In the genomic region with DNA sequence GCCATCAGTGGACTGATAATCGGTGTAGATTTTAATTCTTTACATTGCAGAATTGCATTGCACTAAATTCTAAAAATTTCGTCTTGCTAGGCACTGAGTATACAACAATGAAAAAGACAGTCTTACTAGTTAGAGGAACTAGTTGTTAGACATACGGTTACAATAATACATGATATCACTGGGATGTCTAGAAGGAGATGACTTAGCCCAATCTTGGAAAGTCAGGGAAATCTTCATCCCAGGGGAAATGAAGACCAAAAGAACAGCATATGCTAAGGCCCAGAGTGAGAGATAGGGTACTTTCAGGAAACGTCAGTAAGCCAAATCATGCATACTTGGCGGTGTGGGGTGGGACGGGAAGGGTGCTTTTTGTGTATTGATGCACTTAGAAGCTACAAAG, we compare ENCODE assay signal across 8 cellular contexts. TPM values are rescaled to one million over a fixed set of nuclear protein-coding genes. Genes with fewer than 3 reads are reported as not detected.
DNase-seq lines count a peak whose midpoint lies in the region; ATAC-seq and TF ChIP-seq lines count a peak whose summit lies in the region.

No MANE protein-coding gene starts in this region.

- H3K27ac Mint-ChIP-seq in activated CD4-positive, alpha-beta T cell treated with anti-CD3 and anti-CD28 coated beads, Interleukin-2, amount 10 ng/mL, durations not matched to agents 7 days and 5 days: peak overlapping the region; percentile 99

- no peak for TF ChIP-seq CTCF in WI38 (IDR thresholded peaks at IDR 0.05; ENCODE audit: low read depth, low read length)

- H3K36me3 Mint-ChIP-seq in activated CD4-positive, alpha-beta T cell treated with anti-CD3 and anti-CD28 coated beads, Interleukin-2, amount 10 ng/mL, durations not matched to agents 7 days and 5 days (ENCODE audit: low read depth): peaks cover 15% of the 10 kb centered on the region

- peak overlapping the region; percentile 92 for H3K4me3 Mint-ChIP-seq in activated CD4-positive, alpha-beta T cell treated with anti-CD3 and anti-CD28 coated beads, Interleukin-2, amount 10 ng/mL, durations not matched to agents 7 days and 5 days

- H3K27me3 ChIP-seq in iPS-18a (ENCODE audit: control insufficient read depth, insufficient read depth, low read length) (no peaks in the 10 kb centered on the region), subcutaneous abdominal adipose tissue (ENCODE audit: control insufficient read depth in 5 of 5, insufficient read depth in 4 of 5, low read length in 5 of 5) (no peaks in the 10 kb centered on the region)

- peaks cover 3% of the 10 kb centered on the region for H3K4me1 ChIP-seq in iPS-18a (ENCODE audit: control insufficient read depth, low read depth, low read length)
- peaks cover 4 to 44% (median 34%) of the 10 kb centered on the region in 5 donors for H3K4me1 ChIP-seq in subcutaneous abdominal adipose tissue (ENCODE audit: control insufficient read depth in 5 of 5, insufficient read depth in 5 of 5, low read length in 5 of 5)

- POLR2A ChIA-PET in activated CD4-positive, alpha-beta T cell treated with anti-CD3 and anti-CD28 coated beads, Interleukin-2, amount 10 ng/mL, durations not matched to agents 7 days and 5 days (lab: Charles Lee): interaction anchor here (1.5 kb wide), 1 partner anchor 8 kb away, joined by 8 read pairs; no protein-coding TSS in a partner anchor

- H3K36me3 ChIP-seq in iPS-18a (ENCODE audit: control insufficient read depth, low read depth, low read length) (no peaks in the 10 kb centered on the region), subcutaneous abdominal adipose tissue (ENCODE audit: control insufficient read depth in 5 of 5, insufficient read depth in 5 of 5, low read length in 5 of 5) (peaks cover 0 to 4% (median 0%) of the 10 kb centered on the region in 5 donors)

- DNase-seq in activated CD4-positive, alpha-beta T cell treated with anti-CD3 and anti-CD28 coated beads, Interleukin-2, amount 10 ng/mL, durations not matched to agents 7 days and 5 days: no peak
- DNase-seq in activated CD4-positive, alpha-beta T cell treated with anti-CD3 and anti-CD28 coated beads, Interleukin-2, amount 50 U/mL, for 1 hour: no peak
- DNase-seq in NCI-H345 (lab: John Stamatoyannopoulos, UW): no peak

- peaks cover 57% of the 10 kb centered on the region for H3K4me1 Mint-ChIP-seq in activated CD4-positive, alpha-beta T cell treated with anti-CD3 and anti-CD28 coated beads, Interleukin-2, amount 10 ng/mL, durations not matched to agents 7 days and 5 days

- ATAC-seq in HG02571 (IDR thresholded peaks at IDR 0.05; ENCODE audit: unreplicated experiment): no peak
- ATAC-seq in GM19397 (IDR thresholded peaks at IDR 0.05; ENCODE audit: unreplicated experiment): no peak

- H3K4me3 ChIP-seq in WI38 (ENCODE audit: low read depth, low read length) (peak overlapping the region; percentile 82), iPS-18a (ENCODE audit: low read length) (peak overlapping the region; percentile 77), subcutaneous abdominal adipose tissue (ENCODE audit: low read depth in 1 of 5, low read length in 5 of 5) (peak overlapping the region in 4 of 5 donors; percentile 88 to 94 (median 90))

- H3K9ac ChIP-seq in iPS-18a (ENCODE audit: low read length) (peak overlapping the region; percentile 75), subcutaneous abdominal adipose tissue (ENCODE audit: low read length in 5 of 5) (peak overlapping the region in 1 of 5 donors; percentile 88)

- no peaks in the 10 kb centered on the region for H3K9me3 ChIP-seq in iPS-18a (ENCODE audit: control insufficient read depth, low read depth, low read length)
- H3K9me3 ChIP-seq in subcutaneous abdominal adipose tissue (ENCODE audit: control insufficient read depth in 5 of 5, low read length in 5 of 5): no peaks in the 10 kb centered on the region

- CTCF ChIA-PET in activated CD4-positive, alpha-beta T cell treated with anti-CD3 and anti-CD28 coated beads, Interleukin-2, amount 10 ng/mL, durations not matched to agents 7 days and 5 days (lab: Charles Lee): no interaction called here

- H3K27ac ChIP-seq in iPS-18a (ENCODE audit: low read length): no peak overlapping the region
- H3K27ac ChIP-seq in subcutaneous abdominal adipose tissue (ENCODE audit: low read depth, low read length): peak overlapping the region; percentile 98

- H3K27me3 Mint-ChIP-seq in activated CD4-positive, alpha-beta T cell treated with anti-CD3 and anti-CD28 coated beads, Interleukin-2, amount 10 ng/mL, durations not matched to agents 7 days and 5 days: no peaks in the 10 kb centered on the region

- H3K9me3 Mint-ChIP-seq in activated CD4-positive, alpha-beta T cell treated with anti-CD3 and anti-CD28 coated beads, Interleukin-2, amount 10 ng/mL, durations not matched to agents 7 days and 5 days: no peaks in the 10 kb centered on the region

RNA-seq across cellular contexts. Expression of gene CEP57L1, which starts 0.9 kb away (rescaled TPM):
- 10 to 100 TPM; 17.1 to 22.5 TPM for total RNA-seq in activated CD4-positive, alpha-beta T cell treated with anti-CD3 and anti-CD28 coated beads, Interleukin-2, amount 10 ng/mL, durations not matched to agents 7 days and 5 days

RNA-seq across cellular contexts. Expression of gene SESN1, which starts 1.6 kb away (rescaled TPM):
- 10 to 100 TPM; 19.9 to 21.6 TPM for total RNA-seq in activated CD4-positive, alpha-beta T cell treated with anti-CD3 and anti-CD28 coated beads, Interleukin-2, amount 10 ng/mL, durations not matched to agents 7 days and 5 days
